ENCODE assay signal across 23 cellular contexts in the genomic region with DNA sequence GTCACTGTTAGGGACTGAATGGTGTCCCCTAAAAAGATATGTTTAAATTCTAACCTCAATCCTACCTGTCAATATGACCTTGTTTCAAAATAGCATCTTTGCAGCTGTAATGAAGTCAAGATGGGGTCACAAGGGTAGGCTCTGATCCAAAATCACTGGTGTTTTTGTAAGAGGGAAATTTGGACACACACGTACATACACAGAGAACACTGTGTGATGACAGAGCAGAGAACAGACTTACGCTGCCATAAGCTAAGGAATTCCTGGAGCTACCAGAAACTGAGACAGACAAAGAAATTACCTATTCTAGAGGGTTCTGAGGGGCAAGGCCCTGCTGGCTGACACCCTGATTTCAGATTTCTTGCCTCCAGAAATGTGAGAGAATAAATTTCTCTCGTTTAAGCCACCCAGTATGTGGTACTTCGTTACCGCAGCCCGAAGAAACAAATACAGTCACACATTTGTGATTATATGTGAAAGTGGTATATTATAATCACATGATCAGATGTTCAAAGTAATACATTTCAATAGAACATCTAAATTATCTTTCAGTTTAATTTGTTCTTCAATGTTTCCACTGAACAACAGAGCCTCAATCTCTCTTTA. TPM values are rescaled to one million over a fixed set of nuclear protein-coding genes. Genes with fewer than 3 reads are reported as not detected.
A peak's percentile ranks its signal among the peaks of the same experiment; 100 is the strongest.
DNase-seq lines count a peak whose midpoint lies in the region; ATAC-seq and TF ChIP-seq lines count a peak whose summit lies in the region.
"Had no signal": no experiment of that assay in that cellular context is flagged by ENCODE, and none has a peak within 500 bp of the region (broad histone marks: within the 10 kb centered on the region; RNA-seq: fewer than 3 reads in every experiment).

No MANE protein-coding gene starts in this region.

- no peak overlapping the region for H3K9ac ChIP-seq in MM.1S (ENCODE audit: low read length)

- H3K4me3 Mint-ChIP-seq in activated T-cell treated with anti-CD3 and anti-CD28 coated beads, Interleukin-2, amount 50 U/mL, for 72 hours: no peak overlapping the region
- H3K4me3 Mint-ChIP-seq in activated T-cell treated with anti-CD3 and anti-CD28 coated beads, Interleukin-2, amount 50 U/mL, for 24 hours: no peak overlapping the region
- peak overlapping the region in 3 of 5 experiments; percentile 10 to 75 (median 66) for H3K4me3 Mint-ChIP-seq in brain
- H3K4me3 Mint-ChIP-seq: activated CD4-positive, alpha-beta T cell treated with anti-CD3 and anti-CD28 coated beads for 36 hours; H9; memory B cell; neural crest cell had no signal

- H3K36me3 Mint-ChIP-seq in activated T-cell treated with anti-CD3 and anti-CD28 coated beads, Interleukin-2, amount 50 U/mL, for 72 hours (ENCODE audit: insufficient read depth in 2 of 2): peaks cover 6 to 35% of the 10 kb centered on the region in 2 donors
- H3K36me3 Mint-ChIP-seq in activated T-cell treated with anti-CD3 and anti-CD28 coated beads, Interleukin-2, amount 50 U/mL, for 24 hours (ENCODE audit: low read depth): peaks cover 75% of the 10 kb centered on the region
- peaks cover 38% of the 10 kb centered on the region for H3K36me3 Mint-ChIP-seq in brain

- no peak for TF ChIP-seq CTCF in brain (conservative IDR thresholded peaks at IDR 0.05)
- TF ChIP-seq CTCF in MM.1S (IDR thresholded peaks at IDR 0.05; ENCODE audit: low read length): no peak
- TF ChIP-seq CTCF in uterus (IDR thresholded peaks at IDR 0.05): no peak

- DNase-seq in activated T-cell treated with anti-CD3 and anti-CD28 coated beads, Interleukin-2, amount 50 U/mL, for 72 hours: no peak
- no peak for DNase-seq in activated T-cell treated with anti-CD3 and anti-CD28 coated beads, Interleukin-2, amount 50 U/mL, for 24 hours
- no peak for DNase-seq in right cardiac atrium
- no peak for DNase-seq in sciatic nerve (ENCODE audit: low spot score)
- no peak for DNase-seq in MM.1S
- DNase-seq in uterus: no peak
- DNase-seq: activated CD4-positive, alpha-beta T cell treated with anti-CD3 and anti-CD28 coated beads for 36 hours; erythroblast; H9; Kasumi-1; kidney glomerular epithelial cell; NCI-H1092; NCI-H2029; NCI-H510A; spleen; stimulated activated CD4-positive, alpha-beta T cell treated with anti-CD3 and anti-CD28 coated beads, Interleukin-4, amount 100 ng/mL, for 24 hours; upper lobe of right lung had no signal

- H2AFZ ChIP-seq in MM.1S (ENCODE audit: low read length): no peak overlapping the region

- H3K27me3 Mint-ChIP-seq in activated T-cell treated with anti-CD3 and anti-CD28 coated beads, Interleukin-2, amount 50 U/mL, for 72 hours (ENCODE audit: low read depth): no peaks in the 10 kb centered on the region
- no peaks in the 10 kb centered on the region for H3K27me3 Mint-ChIP-seq in activated T-cell treated with anti-CD3 and anti-CD28 coated beads, Interleukin-2, amount 50 U/mL, for 24 hours
- H3K27me3 Mint-ChIP-seq in brain: no peaks in the 10 kb centered on the region
- H3K27me3 Mint-ChIP-seq: activated CD4-positive, alpha-beta T cell treated with anti-CD3 and anti-CD28 coated beads for 36 hours; memory B cell had no signal

- H3K27ac ChIP-seq in right cardiac atrium (ENCODE audit: low read length) (peak overlapping the region; percentile 83), MM.1S (ENCODE audit: low read length) (no peak overlapping the region), uterus (no peak overlapping the region)
- H3K27ac ChIP-seq: upper lobe of right lung had no signal

- WGBS in right cardiac atrium: 70% methylated on average over 6 of the region's 6 CpGs

- H3F3A ChIP-seq in MM.1S (ENCODE audit: insufficient read depth, low read length): no peaks in the 10 kb centered on the region

- H3K79me2 ChIP-seq in MM.1S (ENCODE audit: low read length): no peaks in the 10 kb centered on the region

- H3K4me2 ChIP-seq in MM.1S (ENCODE audit: low read depth, low read length): no peak overlapping the region

- intact Hi-C loops in right cardiac atrium (cut with DNase I): no loop called here
- intact Hi-C loops in sciatic nerve (cut with DNase I): no loop called here
- intact Hi-C loops in uterus (cut with DNase I; ENCODE audit: low total_unique reads): no loop called here

- H4K20me1 ChIP-seq in MM.1S (ENCODE audit: insufficient read depth, low read length): no peaks in the 10 kb centered on the region

- peaks cover 64% of the 10 kb centered on the region for H3K4me1 Mint-ChIP-seq in activated T-cell treated with anti-CD3 and anti-CD28 coated beads, Interleukin-2, amount 50 U/mL, for 72 hours (ENCODE audit: low read depth)
- H3K4me1 Mint-ChIP-seq in activated T-cell treated with anti-CD3 and anti-CD28 coated beads, Interleukin-2, amount 50 U/mL, for 24 hours (ENCODE audit: low read depth): peaks cover 67% of the 10 kb centered on the region
- H3K4me1 Mint-ChIP-seq in brain: peaks cover 71% of the 10 kb centered on the region

- ATAC-seq in activated T-cell treated with anti-CD3 and anti-CD28 coated beads, Interleukin-2, amount 50 U/mL, for 72 hours (replicated peaks in 1 of 2): no peak
- peak; percentile 75 to 83 for ATAC-seq in right cardiac atrium
- peak; percentile 64 for ATAC-seq in sciatic nerve
- no peak for ATAC-seq in HG03342 (IDR thresholded peaks at IDR 0.05; ENCODE audit: unreplicated experiment)
- ATAC-seq: activated CD4-positive, alpha-beta T cell treated with anti-CD3 and anti-CD28 coated beads for 36 hours; SK-N-SH treated with all-trans-retinoic acid at 6 μM for 48 hours; upper lobe of right lung had no signal

- H3K4me3 ChIP-seq in right cardiac atrium (ENCODE audit: low read length): no peak overlapping the region
- H3K4me3 ChIP-seq in MM.1S (ENCODE audit: low read length): no peak overlapping the region
- H3K4me3 ChIP-seq in uterus: no peak overlapping the region
- H3K4me3 ChIP-seq: spleen, upper lobe of right lung had no signal

- H3K27me3 ChIP-seq in right cardiac atrium (ENCODE audit: control insufficient read depth, insufficient read depth) (no peaks in the 10 kb centered on the region), MM.1S (replicated peaks; ENCODE audit: insufficient read depth, low read length) (no peaks in the 10 kb centered on the region), uterus (no peaks in the 10 kb centered on the region)
- H3K27me3 ChIP-seq: spleen, upper lobe of right lung had no signal

- H3K4me1 ChIP-seq in right cardiac atrium (ENCODE audit: control insufficient read depth, insufficient read depth, low read length) (peaks cover 2% of the 10 kb centered on the region), MM.1S (ENCODE audit: low read length) (no peaks in the 10 kb centered on the region), uterus (peaks cover 0 to 14% of the 10 kb centered on the region in 2 donors)
- H3K4me1 ChIP-seq: upper lobe of right lung had no signal

- peak overlapping the region; percentile 79 for H3K27ac Mint-ChIP-seq in activated T-cell treated with anti-CD3 and anti-CD28 coated beads, Interleukin-2, amount 50 U/mL, for 72 hours
- no peak overlapping the region for H3K27ac Mint-ChIP-seq in activated T-cell treated with anti-CD3 and anti-CD28 coated beads, Interleukin-2, amount 50 U/mL, for 24 hours
- peak overlapping the region in 4 of 5 experiments; percentile 75 to 90 (median 82) for H3K27ac Mint-ChIP-seq in brain
- H3K27ac Mint-ChIP-seq: activated CD4-positive, alpha-beta T cell treated with anti-CD3 and anti-CD28 coated beads for 36 hours; activated T-helper 2 cell treated with anti-CD3 and anti-CD28 coated beads, Interferon-gamma antibody, Interleukin-2, Interleukin-4, amounts not matched to agents 10 μg/mL and 5 μg/mL and 100 μg/mL, durations not matched to agents 14 hours and 24 hours and 36 hours; memory B cell had no signal

- H3K9me3 Mint-ChIP-seq in activated T-cell treated with anti-CD3 and anti-CD28 coated beads, Interleukin-2, amount 50 U/mL, for 72 hours: no peaks in the 10 kb centered on the region
- peaks cover 3% of the 10 kb centered on the region for H3K9me3 Mint-ChIP-seq in activated T-cell treated with anti-CD3 and anti-CD28 coated beads, Interleukin-2, amount 50 U/mL, for 24 hours
- H3K9me3 Mint-ChIP-seq in brain: peaks cover 0 to 3% (median 0%) of the 10 kb centered on the region in 5 experiments
- H3K9me3 Mint-ChIP-seq: activated T-helper 2 cell treated with anti-CD3 and anti-CD28 coated beads, Interferon-gamma antibody, Interleukin-2, Interleukin-4, amounts not matched to agents 10 μg/mL and 5 μg/mL and 100 μg/mL, durations not matched to agents 14 hours and 24 hours and 36 hours; H9; memory B cell; neural crest cell had no signal

- TF ChIP-seq POLR2A in uterus (IDR thresholded peaks at IDR 0.05): no peak

- H3K9me2 ChIP-seq in MM.1S (replicated peaks; ENCODE audit: insufficient read depth, low read length): no peaks in the 10 kb centered on the region; the same call in 1 of the 2 replicates

- H3K9me3 ChIP-seq in right cardiac atrium (ENCODE audit: control insufficient read depth, low read length) (no peaks in the 10 kb centered on the region), MM.1S (replicated peaks; ENCODE audit: insufficient read depth, low read length) (no peaks in the 10 kb centered on the region), uterus (no peaks in the 10 kb centered on the region)
- H3K9me3 ChIP-seq: spleen, upper lobe of right lung had no signal

- no peaks in the 10 kb centered on the region for H3K36me3 ChIP-seq in MM.1S (replicated peaks; ENCODE audit: insufficient read depth, low read length)
- H3K36me3 ChIP-seq in uterus: no peaks in the 10 kb centered on the region
- H3K36me3 ChIP-seq: upper lobe of right lung had no signal

RNA-seq across cellular contexts. Expression of gene CBLB, which starts 24.8 kb away (rescaled TPM):
- total RNA-seq in activated T-cell treated with anti-CD3 and anti-CD28 coated beads, Interleukin-2, amount 50 U/mL, for 72 hours: 100 to 1,000 TPM; 159 to 191 TPM
- polyA plus RNA-seq in brain (ENCODE audit: insufficient read depth, low read depth, low replicate concordance) (16.3 TPM), right cardiac atrium (18.0 TPM)
- total RNA-seq in right cardiac atrium (10 to 100 TPM; 36.6 to 45.0 (median 43.0) TPM), sciatic nerve (140 TPM), uterus (10 to 100 TPM; 26.1 to 86.2 (median 44.5) TPM)

Comparison
In these comparisons a context has a peak if more than half of its experiments do, and no peak if none do; other contexts are left out.
1. ATAC-seq: peak in right cardiac atrium (2 of 2) and sciatic nerve (single experiment); none in activated T-cell treated with anti-CD3 and anti-CD28 coated beads, Interleukin-2, amount 50 U/mL, for 72 hours (0 of 2) and HG03342 (single experiment).
2. H3K4me3 Mint-ChIP-seq: peak in brain (3 of 5); none in activated T-cell treated with anti-CD3 and anti-CD28 coated beads, Interleukin-2, amount 50 U/mL, for 72 hours (0 of 2) and activated T-cell treated with anti-CD3 and anti-CD28 coated beads, Interleukin-2, amount 50 U/mL, for 24 hours (single experiment).